ENCODE assay signal across 20 cellular contexts in genomic region chr10:93334181-93334580, GRCh38.
"Had no signal": no experiment of that assay in that cellular context is flagged by ENCODE, and none has a peak within 500 bp of the region (broad histone marks: within the 10 kb centered on the region; RNA-seq: fewer than 3 reads in every experiment).

No MANE protein-coding gene starts in this region.

- H3K9me3 Mint-ChIP-seq: activated naive CD8-positive, alpha-beta T cell treated with anti-CD3 and anti-CD28 coated beads for 36 hours; memory B cell; natural killer cell had no signal

- H3K4me3 Mint-ChIP-seq: activated naive CD8-positive, alpha-beta T cell treated with anti-CD3 and anti-CD28 coated beads for 36 hours; memory B cell; natural killer cell had no signal

- H3K36me3 ChIP-seq: cardiac muscle cell, WERI-Rb-1 had no signal

- DNase-seq: activated CD4-positive, alpha-beta T cell treated with anti-CD3 and anti-CD28 coated beads for 1 hour; activated CD8-positive, alpha-beta memory T cell treated with anti-CD3 and anti-CD28 coated beads for 24 hours; activated CD8-positive, alpha-beta memory T cell treated with anti-CD3 and anti-CD28 coated beads, Interleukin-2, amount 50 U/mL, for 48 hours; activated gamma-delta T cell treated with Interleukin-2 at 50 U/mL for 16 hours; activated naive CD8-positive, alpha-beta T cell treated with anti-CD3 and anti-CD28 coated beads for 36 hours; dorsolateral prefrontal cortex; gastrocnemius medialis; head of caudate nucleus; kidney glomerular epithelial cell; left ventricle myocardium inferior; natural killer cell; posterior cingulate gyrus; stimulated activated CD4-positive, alpha-beta T cell treated with anti-CD3 and anti-CD28 coated beads, Interleukin-12 subunit alpha, Interleukin-12 subunit beta, amount 100 ng/mL, for 4 hours; stimulated activated naive CD4-positive, alpha-beta T cell treated with Interleukin-2 at 50 U/mL for 16 hours; substantia nigra; SW 1271; transverse colon; WERI-Rb-1 had no signal

- H3K4me1 Mint-ChIP-seq: activated naive CD8-positive, alpha-beta T cell treated with anti-CD3 and anti-CD28 coated beads for 36 hours; memory B cell; natural killer cell had no signal

- H3K4me1 ChIP-seq: gastrocnemius medialis, left ventricle myocardium inferior, transverse colon had no signal

- H3K27me3 ChIP-seq: cardiac muscle cell, gastrocnemius medialis, transverse colon had no signal

- H3K27ac ChIP-seq: cardiac muscle cell, dorsolateral prefrontal cortex, gastrocnemius medialis, left ventricle myocardium inferior, transverse colon, WERI-Rb-1 had no signal

- H3K4me3 ChIP-seq: cardiac muscle cell, dorsolateral prefrontal cortex, gastrocnemius medialis, left ventricle myocardium inferior, transverse colon had no signal

- ATAC-seq: gastrocnemius medialis, natural killer cell had no signal

- H3K36me3 Mint-ChIP-seq: memory B cell, natural killer cell had no signal

- H3K27ac Mint-ChIP-seq: activated naive CD8-positive, alpha-beta T cell treated with anti-CD3 and anti-CD28 coated beads for 36 hours; memory B cell; natural killer cell had no signal

- H3K27me3 Mint-ChIP-seq: activated naive CD8-positive, alpha-beta T cell treated with anti-CD3 and anti-CD28 coated beads for 36 hours had no signal

- H3K9me3 ChIP-seq: gastrocnemius medialis, left ventricle myocardium inferior, transverse colon had no signal
